ENCODE assay signal across 19 cellular contexts in genomic region chr20:45860573-45861011, GRCh38. TPM values are rescaled to one million over a fixed set of nuclear protein-coding genes. Genes with fewer than 3 reads are reported as not detected.
DNase-seq lines count a peak whose midpoint lies in the region; ATAC-seq, FAIRE-seq and TF ChIP-seq lines count a peak whose summit lies in the region.
"Had no signal": no experiment of that assay in that cellular context is flagged by ENCODE, and none has a peak within 500 bp of the region (broad histone marks: within the 10 kb centered on the region; RNA-seq: fewer than 3 reads in every experiment).

No MANE protein-coding gene starts in this region.

- H3K4me3 Mint-ChIP-seq in natural killer cell, result peak overlapping the region; percentile 33
- H3K4me3 Mint-ChIP-seq in natural killer cell treated with Interleukin-12 subunit alpha and Interleukin-12 subunit beta and Interleukin-15 and Interleukin-18, amount 100 ng/mL, for 72 hours, result no peak overlapping the region
- H3K4me3 Mint-ChIP-seq in activated naive CD4-positive, alpha-beta T cell treated with anti-CD3 and anti-CD28 coated beads, Interleukin-2, amount 10 ng/mL, durations not matched to agents 7 days and 5 days, result no peak overlapping the region
- peak overlapping the region in 1 of 3 donors; percentile 1 for H3K4me3 Mint-ChIP-seq in T-cell
- H3K4me3 Mint-ChIP-seq: CD8-positive, alpha-beta T cell; stimulated activated naive CD8-positive, alpha-beta T cell treated with anti-CD3 and anti-CD28 coated beads, Interleukin-15, amount 100 ng/mL, for 72 hours had no signal

- no peak overlapping the region for H3K4me2 ChIP-seq in MM.1S (ENCODE audit: low read depth, low read length)
- H3K4me2 ChIP-seq: SK-N-SH had no signal

- H3K4me3 ChIP-seq in bronchial epithelial cell (ENCODE audit: low read depth, low read length), result no peak overlapping the region
- H3K4me3 ChIP-seq in MM.1S (ENCODE audit: low read length), result no peak overlapping the region
- H3K4me3 ChIP-seq: coronary artery, upper lobe of right lung had no signal

- no peaks in the 10 kb centered on the region for H3K36me3 ChIP-seq in bronchial epithelial cell (ENCODE audit: control insufficient read depth, insufficient read depth, low read length)
- no peaks in the 10 kb centered on the region for H3K36me3 ChIP-seq in MM.1S (replicated peaks; ENCODE audit: insufficient read depth, low read length)
- H3K36me3 ChIP-seq: upper lobe of right lung had no signal

- DNase-seq in natural killer cell, result no peak
- no peak for DNase-seq in natural killer cell treated with Interleukin-12 subunit alpha and Interleukin-12 subunit beta and Interleukin-15 and Interleukin-18, amount 100 ng/mL, for 72 hours (ENCODE audit: low spot score)
- peak; percentile 20 for DNase-seq in bronchial epithelial cell (ENCODE audit: low read depth)
- no peak for DNase-seq in activated naive CD4-positive, alpha-beta T cell treated with anti-CD3 and anti-CD28 coated beads, Interleukin-2, amount 10 ng/mL, durations not matched to agents 7 days and 5 days
- DNase-seq in T-cell, result no peak
- DNase-seq in MM.1S, result no peak
- DNase-seq: activated CD4-positive, alpha-beta T cell treated with anti-CD3 and anti-CD28 coated beads for 4 hours; activated CD8-positive, alpha-beta memory T cell treated with anti-CD3 and anti-CD28 coated beads, Interleukin-2, amount 50 U/mL, for 4 hours; activated gamma-delta T cell treated with Interleukin-2 at 50 U/mL for 16 hours; CD8-positive, alpha-beta T cell; GOT3; KG1; midbrain; SK-N-SH; stimulated activated naive CD8-positive, alpha-beta T cell treated with anti-CD3 and anti-CD28 coated beads, Interleukin-15, amount 100 ng/mL, for 72 hours; upper lobe of right lung had no signal

- H3K4me1 Mint-ChIP-seq in natural killer cell, result peaks cover 38 to 53% of the 10 kb centered on the region in 2 donors
- peaks cover 23 to 25% of the 10 kb centered on the region in 2 donors for H3K4me1 Mint-ChIP-seq in natural killer cell treated with Interleukin-12 subunit alpha and Interleukin-12 subunit beta and Interleukin-15 and Interleukin-18, amount 100 ng/mL, for 72 hours (ENCODE audit: low read depth in 2 of 2)
- H3K4me1 Mint-ChIP-seq in activated naive CD4-positive, alpha-beta T cell treated with anti-CD3 and anti-CD28 coated beads, Interleukin-2, amount 10 ng/mL, durations not matched to agents 7 days and 5 days, result peaks cover 41% of the 10 kb centered on the region
- peaks cover 28 to 49% (median 40%) of the 10 kb centered on the region in 3 donors for H3K4me1 Mint-ChIP-seq in T-cell

- H3K9ac ChIP-seq in MM.1S (ENCODE audit: low read length), result no peak overlapping the region
- H3K9ac ChIP-seq: SK-N-SH had no signal

- H3K4me1 ChIP-seq in MM.1S (ENCODE audit: low read length), result peaks cover 6% of the 10 kb centered on the region

- H3K9me3 ChIP-seq in MM.1S (replicated peaks; ENCODE audit: insufficient read depth, low read length), result no peaks in the 10 kb centered on the region
- H3K9me3 ChIP-seq: SK-N-SH, upper lobe of right lung had no signal

- no peaks in the 10 kb centered on the region for H4K20me1 ChIP-seq in MM.1S (ENCODE audit: insufficient read depth, low read length)

- H3K9me3 Mint-ChIP-seq in natural killer cell (no peaks in the 10 kb centered on the region), T-cell (no peaks in the 10 kb centered on the region)
- H3K9me3 Mint-ChIP-seq in natural killer cell treated with Interleukin-12 subunit alpha and Interleukin-12 subunit beta and Interleukin-15 and Interleukin-18, amount 100 ng/mL, for 72 hours, result no peaks in the 10 kb centered on the region
- no peaks in the 10 kb centered on the region for H3K9me3 Mint-ChIP-seq in activated naive CD4-positive, alpha-beta T cell treated with anti-CD3 and anti-CD28 coated beads, Interleukin-2, amount 10 ng/mL, durations not matched to agents 7 days and 5 days
- H3K9me3 Mint-ChIP-seq: CD8-positive, alpha-beta T cell; stimulated activated naive CD8-positive, alpha-beta T cell treated with anti-CD3 and anti-CD28 coated beads, Interleukin-15, amount 100 ng/mL, for 72 hours had no signal

- H3F3A ChIP-seq in MM.1S (ENCODE audit: insufficient read depth, low read length), result no peaks in the 10 kb centered on the region

- H3K27ac Mint-ChIP-seq in natural killer cell (no peak overlapping the region), T-cell (no peak overlapping the region)
- no peak overlapping the region for H3K27ac Mint-ChIP-seq in natural killer cell treated with Interleukin-12 subunit alpha and Interleukin-12 subunit beta and Interleukin-15 and Interleukin-18, amount 100 ng/mL, for 72 hours
- no peak overlapping the region for H3K27ac Mint-ChIP-seq in activated naive CD4-positive, alpha-beta T cell treated with anti-CD3 and anti-CD28 coated beads, Interleukin-2, amount 10 ng/mL, durations not matched to agents 7 days and 5 days
- H3K27ac Mint-ChIP-seq: CD8-positive, alpha-beta T cell had no signal

- peaks cover 27% of the 10 kb centered on the region for H3K79me2 ChIP-seq in MM.1S (ENCODE audit: low read length)

- FAIRE-seq in bronchial epithelial cell (lab: Jason Lieb, UNC), result no peak
- FAIRE-seq: frontal cortex had no signal

- ATAC-seq in natural killer cell (no peak), T-cell (replicated peaks in 1 of 4) (no peak)
- no peak for ATAC-seq in natural killer cell treated with Interleukin-12 subunit alpha and Interleukin-12 subunit beta and Interleukin-15 and Interleukin-18, amount 100 ng/mL, for 72 hours
- ATAC-seq: CD8-positive, alpha-beta T cell; Panc1; stimulated activated naive CD8-positive, alpha-beta T cell treated with anti-CD3 and anti-CD28 coated beads, Interleukin-15, amount 100 ng/mL, for 72 hours; upper lobe of right lung had no signal

- H3K9me2 ChIP-seq in MM.1S (replicated peaks; ENCODE audit: insufficient read depth, low read length), result no peaks in the 10 kb centered on the region
- H3K9me2 ChIP-seq: SK-N-SH had no signal

- CTCF ChIA-PET in activated naive CD4-positive, alpha-beta T cell treated with anti-CD3 and anti-CD28 coated beads, Interleukin-2, amount 10 ng/mL, durations not matched to agents 7 days and 5 days (lab: Charles Lee), result no interaction called here
- CTCF ChIA-PET in T-cell (lab: Charles Lee), result no interaction called here

- H3K27ac ChIP-seq in MM.1S (ENCODE audit: low read length), result no peak overlapping the region
- H3K27ac ChIP-seq: coronary artery, upper lobe of right lung had no signal

- no peak for TF ChIP-seq CTCF in natural killer cell (IDR thresholded peaks at IDR 0.05)
- no peak for TF ChIP-seq CTCF in bronchial epithelial cell (IDR thresholded peaks at IDR 0.05; ENCODE audit: insufficient read depth, low read length, severe bottlenecking)
- no peak for TF ChIP-seq CTCF in MM.1S (IDR thresholded peaks at IDR 0.05; ENCODE audit: low read length)

- no peaks in the 10 kb centered on the region for H3K27me3 Mint-ChIP-seq in natural killer cell (ENCODE audit: low read depth in 2 of 2)
- H3K27me3 Mint-ChIP-seq in natural killer cell treated with Interleukin-12 subunit alpha and Interleukin-12 subunit beta and Interleukin-15 and Interleukin-18, amount 100 ng/mL, for 72 hours, result no peaks in the 10 kb centered on the region
- no peaks in the 10 kb centered on the region for H3K27me3 Mint-ChIP-seq in activated naive CD4-positive, alpha-beta T cell treated with anti-CD3 and anti-CD28 coated beads, Interleukin-2, amount 10 ng/mL, durations not matched to agents 7 days and 5 days
- H3K27me3 Mint-ChIP-seq in T-cell, result no peaks in the 10 kb centered on the region
- H3K27me3 Mint-ChIP-seq: stimulated activated naive CD8-positive, alpha-beta T cell treated with anti-CD3 and anti-CD28 coated beads, Interleukin-15, amount 100 ng/mL, for 72 hours had no signal

- no peaks in the 10 kb centered on the region for H3K27me3 ChIP-seq in bronchial epithelial cell (ENCODE audit: control insufficient read depth, insufficient read depth, low read length)
- H3K27me3 ChIP-seq in MM.1S (replicated peaks; ENCODE audit: insufficient read depth, low read length), result no peaks in the 10 kb centered on the region
- H3K27me3 ChIP-seq: upper lobe of right lung had no signal

- H3K36me3 Mint-ChIP-seq in natural killer cell (no peaks in the 10 kb centered on the region), T-cell (peaks cover 9% of the 10 kb centered on the region)
- no peaks in the 10 kb centered on the region for H3K36me3 Mint-ChIP-seq in natural killer cell treated with Interleukin-12 subunit alpha and Interleukin-12 subunit beta and Interleukin-15 and Interleukin-18, amount 100 ng/mL, for 72 hours
- H3K36me3 Mint-ChIP-seq in activated naive CD4-positive, alpha-beta T cell treated with anti-CD3 and anti-CD28 coated beads, Interleukin-2, amount 10 ng/mL, durations not matched to agents 7 days and 5 days, result peaks cover 14% of the 10 kb centered on the region

- no peak overlapping the region for H2AFZ ChIP-seq in MM.1S (ENCODE audit: low read length)

- intact Hi-C loops in natural killer cell (cut with micrococcal nuclease), result no loop called here

- POLR2A ChIA-PET in T-cell (lab: Charles Lee), result no interaction called here

RNA-seq across cellular contexts. Expression of gene ZSWIM3, which starts 3.2 kb away (rescaled TPM):
- total RNA-seq in natural killer cell, result 1 to 10 TPM; 1.4 to 2.3 (median 1.5) TPM
- total RNA-seq in natural killer cell treated with Interleukin-12 subunit alpha and Interleukin-12 subunit beta and Interleukin-15 and Interleukin-18, amount 100 ng/mL, for 72 hours, result 1 to 10 TPM; 5.5 to 6.4 TPM
- 2.9 and 3.7 TPM in 2 replicates for total RNA-seq in bronchial epithelial cell
- 1 to 10 TPM; 1.4 to 7.5 (median 5.6) TPM for total RNA-seq in T-cell

RNA-seq across cellular contexts. Expression of gene ACOT8, which starts 3.4 kb away (rescaled TPM):
- 10 to 100 TPM; 30.5 to 35.4 (median 31.7) TPM for total RNA-seq in natural killer cell
- total RNA-seq in natural killer cell treated with Interleukin-12 subunit alpha and Interleukin-12 subunit beta and Interleukin-15 and Interleukin-18, amount 100 ng/mL, for 72 hours, result 10 to 100 TPM; 24.4 to 26.2 TPM
- total RNA-seq in bronchial epithelial cell, result 31.1 and 37.9 TPM in 2 replicates
- 10 to 100 TPM; 20.4 to 33.9 (median 32.0) TPM for total RNA-seq in T-cell

RNA-seq across cellular contexts. Expression of gene ZSWIM1, which starts 20.4 kb away (rescaled TPM):
- total RNA-seq in natural killer cell (1 to 10 TPM in 1 of 3 donors, under 1 TPM in 2; 0.59 to 2.4 (median 0.89) TPM), bronchial epithelial cell (1.3 and 2.8 TPM in 2 replicates), T-cell (10 to 100 TPM in 3 of 5 donors, 1 to 10 TPM in 2; 8.3 to 17.2 (median 14.6) TPM)
- 1 to 10 TPM; 2.7 to 3.2 TPM for total RNA-seq in natural killer cell treated with Interleukin-12 subunit alpha and Interleukin-12 subunit beta and Interleukin-15 and Interleukin-18, amount 100 ng/mL, for 72 hours

RNA-seq across cellular contexts. Expression of gene SPATA25, which starts 26.8 kb away (rescaled TPM):
- total RNA-seq in natural killer cell, result 1 to 10 TPM in 1 of 3 donors, not detected in 2; 1.2 TPM
- total RNA-seq in natural killer cell treated with Interleukin-12 subunit alpha and Interleukin-12 subunit beta and Interleukin-15 and Interleukin-18, amount 100 ng/mL, for 72 hours, result 1 to 10 TPM in 1 of 2 donors, not detected in 1; 1.0 TPM
- 0.53 and 0.90 TPM in 2 replicates for total RNA-seq in bronchial epithelial cell
- 1 to 10 TPM in 4 of 5 donors, under 1 TPM in 1; 0.68 to 4.6 (median 3.6) TPM for total RNA-seq in T-cell

RNA-seq across cellular contexts. Expression of gene SNX21, which starts 27.0 kb away (rescaled TPM):
- total RNA-seq in natural killer cell (1 to 10 TPM in 2 of 3 donors, under 1 TPM in 1; 0.99 to 1.7 (median 1.2) TPM), bronchial epithelial cell (6.8 and 15.5 TPM in 2 replicates), T-cell (1 to 10 TPM; 1.1 to 3.5 (median 2.1) TPM)
- 1 to 10 TPM; 1.5 to 2.2 TPM for total RNA-seq in natural killer cell treated with Interleukin-12 subunit alpha and Interleukin-12 subunit beta and Interleukin-15 and Interleukin-18, amount 100 ng/mL, for 72 hours
